In the genomic region with DNA sequence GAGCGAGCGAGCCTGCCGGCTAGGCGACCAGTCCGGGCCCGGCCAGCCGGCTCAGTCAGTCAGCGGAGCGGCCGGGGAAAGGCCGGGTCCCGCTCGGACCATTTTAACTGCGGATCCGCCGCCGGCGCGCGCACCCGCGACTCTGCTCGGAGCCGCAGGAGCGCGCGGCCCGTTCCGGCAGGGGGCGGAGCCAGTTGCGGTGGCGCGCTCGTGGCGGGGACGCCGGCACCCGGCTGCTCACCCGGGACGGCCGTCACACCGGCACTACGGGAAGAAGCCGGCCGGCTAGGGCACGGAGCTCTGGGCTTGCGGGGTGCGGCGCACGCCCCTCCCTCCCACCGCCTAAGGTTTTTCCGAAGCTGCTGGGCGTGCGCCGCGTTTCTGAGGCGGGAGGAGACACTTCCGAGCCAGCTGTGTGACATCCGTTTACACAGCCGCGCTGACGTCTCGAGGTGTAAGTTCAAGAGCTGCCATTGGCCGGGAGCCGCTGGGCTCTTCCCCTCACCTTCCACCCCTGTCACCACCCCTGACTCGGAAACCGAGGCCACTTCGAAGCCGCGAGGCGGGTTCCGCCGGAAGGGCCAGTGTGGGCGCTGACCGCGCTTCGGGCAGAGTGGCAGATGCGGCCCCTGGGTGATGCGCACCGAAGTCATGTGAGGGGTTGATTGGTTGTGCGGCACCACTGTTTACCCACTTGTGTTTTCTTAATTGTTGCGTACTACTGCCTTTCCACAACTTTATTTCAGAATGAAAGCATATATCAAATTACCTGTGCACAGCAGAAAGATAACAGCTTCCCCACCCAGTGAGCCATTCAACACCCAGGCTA, we compare ENCODE assay signal across 8 cellular contexts. TPM values are rescaled to one million over a fixed set of nuclear protein-coding genes. Genes with fewer than 3 reads are reported as not detected.
DNase-seq lines count a peak whose midpoint lies in the region; ATAC-seq and TF ChIP-seq lines count a peak whose summit lies in the region.

A gene (minus strand): TSS at position 144 of the 829 bp plus-strand sequence.

- TF ChIP-seq CTCF in AG10803 (conservative IDR thresholded peaks at IDR 0.05; ENCODE audit: low read length) (no peak), choroid plexus epithelial cell (conservative IDR thresholded peaks at IDR 0.05; ENCODE audit: low read depth, low read length) (no peak), kidney epithelial cell (IDR thresholded peaks at IDR 0.05; ENCODE audit: insufficient read depth, low read length, poor library complexity, severe bottlenecking) (no peak)

- peak within 1 kb of the TSS; percentile 80 for H3K4me3 ChIP-seq in AG10803 (ENCODE audit: low read length)
- peak within 1 kb of the TSS; percentile 87 for H3K4me3 ChIP-seq in choroid plexus epithelial cell (ENCODE audit: low read depth, low read length)
- peak within 1 kb of the TSS; percentile 95 for H3K4me3 ChIP-seq in kidney epithelial cell (ENCODE audit: low read depth, low read length)

- ATAC-seq in GM19035 (IDR thresholded peaks at IDR 0.05; ENCODE audit: unreplicated experiment): peak; percentile 70
- peak; percentile 77 for ATAC-seq in HG03354 (IDR thresholded peaks at IDR 0.05; ENCODE audit: poor library complexity, severe bottlenecking, unreplicated experiment)

- no peaks in the 10 kb centered on the region for H3K36me3 ChIP-seq in kidney epithelial cell (ENCODE audit: control insufficient read depth, insufficient read depth, low read length)

- H3K27me3 ChIP-seq in kidney epithelial cell (ENCODE audit: control insufficient read depth, insufficient read depth, low read length): no peaks in the 10 kb centered on the region

- DNase-seq in AG10803 (ENCODE audit: low read depth) (peak; percentile 92), NCI-H510A (lab: John Stamatoyannopoulos, UW) (peak; percentile 81), choroid plexus epithelial cell (ENCODE audit: low read depth) (peak; percentile 94), kidney epithelial cell (ENCODE audit: low read depth) (peak; percentile 72)
- peak; percentile 87 for DNase-seq in activated CD4-positive, alpha-beta T cell treated with anti-CD3 and anti-CD28 coated beads for 1 hour
- DNase-seq in stimulated activated CD4-positive, alpha-beta T cell treated with anti-CD3 and anti-CD28 coated beads, Interleukin-1b, Interleukin-23, amount 100 ng/mL, for 1 hour (ENCODE audit: low read depth in 2 of 2): peak; percentile 68

RNA-seq across cellular contexts. Expression of the gene that starts here (rescaled TPM):
- 11.6 and 12.7 TPM in 2 replicates for total RNA-seq in kidney epithelial cell

Comparison
In these comparisons a context has a peak if more than half of its experiments do, and no peak if none do; other contexts are left out.
1. Peak in every context shown above with its lines: DNase-seq, ATAC-seq and H3K4me3 ChIP-seq.